ENCODE assay signal across 27 cellular contexts in the genomic region with DNA sequence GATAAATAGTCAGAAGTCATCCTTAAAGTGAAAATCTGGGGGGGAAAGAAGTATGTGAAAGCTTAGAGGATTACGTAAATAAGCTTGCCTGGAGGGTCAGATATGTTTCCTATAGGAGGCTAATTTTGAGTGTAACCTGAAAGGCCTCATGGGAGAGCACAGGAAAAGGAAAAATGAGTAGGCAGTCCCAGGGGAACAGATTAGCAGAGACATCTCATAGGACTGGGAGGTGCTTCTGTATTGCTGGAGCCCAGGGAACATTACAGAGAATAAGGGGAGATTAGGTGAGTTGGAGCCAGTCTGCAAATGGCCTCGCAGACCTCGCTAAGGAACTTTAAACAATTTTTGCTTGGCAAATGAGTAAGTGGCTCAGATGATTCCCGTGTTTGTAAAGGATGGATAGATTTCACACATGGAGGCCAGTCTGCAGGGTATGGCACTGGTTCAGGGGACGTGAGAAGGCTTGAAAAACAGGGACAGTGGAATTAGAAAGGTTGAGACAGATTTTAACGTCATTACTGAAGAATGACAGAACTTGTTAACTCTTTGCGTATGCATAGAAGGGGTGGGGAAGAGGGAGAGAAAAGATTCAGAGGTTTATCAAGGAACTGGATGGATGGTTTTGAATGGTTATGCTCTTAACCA.
DNase-seq lines count a peak whose midpoint lies in the region; ATAC-seq and TF ChIP-seq lines count a peak whose summit lies in the region.
"Had no signal": no experiment of that assay in that cellular context is flagged by ENCODE, and none has a peak within 500 bp of the region (broad histone marks: within the 10 kb centered on the region; RNA-seq: fewer than 3 reads in every experiment).

No MANE protein-coding gene starts in this region.

- ATAC-seq in GM21825 (IDR thresholded peaks at IDR 0.05; ENCODE audit: unreplicated experiment) (no peak), HG02970 (IDR thresholded peaks at IDR 0.05; ENCODE audit: low FRiP score, unreplicated experiment) (no peak)
- ATAC-seq: effector memory CD8-positive, alpha-beta T cell; gastrocnemius medialis; naive thymus-derived CD8-positive, alpha-beta T cell; Panc1 had no signal

- H3K9me2 ChIP-seq in GM23248 (ENCODE audit: insufficient read depth) = no peaks in the 10 kb centered on the region

- H4K20me1 ChIP-seq in GM23248 (ENCODE audit: insufficient read depth) = no peaks in the 10 kb centered on the region

- H3K4me1 ChIP-seq in GM23248 (ENCODE audit: insufficient read depth) = peaks cover 46% of the 10 kb centered on the region
- H3K4me1 ChIP-seq: gastrocnemius medialis, left ventricle myocardium inferior had no signal

- H3K36me3 ChIP-seq in GM23248 (ENCODE audit: low read depth) = peaks cover 8% of the 10 kb centered on the region; the same call in 1 of the 2 replicates
- H3K36me3 ChIP-seq: gastrocnemius medialis, left ventricle myocardium inferior had no signal

- no peak overlapping the region for H3K9ac ChIP-seq in GM23248

- POLR2A ChIA-PET in AG04450 (lab: Yijun Ruan, JAX) = no interaction called here

- H3K4me3 ChIP-seq in AG04450 (ENCODE audit: low read depth, low read length) (no peak overlapping the region), GM23248 (no peak overlapping the region), fibroblast of mammary gland (ENCODE audit: control insufficient read depth, low read depth, low read length) (no peak overlapping the region)
- H3K4me3 ChIP-seq: gastrocnemius medialis, left ventricle myocardium inferior had no signal

- H3K79me2 ChIP-seq in GM23248 (ENCODE audit: insufficient read depth) = peaks cover 25% of the 10 kb centered on the region; the same call in 1 of the 2 replicates

- TF ChIP-seq CTCF in AG04450 (IDR thresholded peaks at IDR 0.05; ENCODE audit: low read depth, low read length) = no peak
- no peak for TF ChIP-seq CTCF in fibroblast of mammary gland (conservative IDR thresholded peaks at IDR 0.05; ENCODE audit: control insufficient read depth, insufficient read depth, low read depth, low read length)

- H3F3A ChIP-seq in GM23248 (ENCODE audit: insufficient read depth) = peaks cover 51% of the 10 kb centered on the region

- DNase-seq in AG04450 (ENCODE audit: low read depth, low spot score) (no peak), GM23248 (peak; percentile 53), NCI-H69 (lab: John Stamatoyannopoulos, UW) (peak; percentile 43), fibroblast of mammary gland (ENCODE audit: low read depth) (peak; percentile 47), ecto neural progenitor cell (ENCODE audit: low spot score) (no peak), ACHN (no peak)
- DNase-seq: activated CD4-positive, alpha-beta memory T cell treated with anti-CD3 and anti-CD28 coated beads, Interleukin-2, amount 10 ng/mL, durations not matched to agents 7 days and 5 days; activated CD4-positive, CD25-positive, alpha-beta regulatory T cell treated with anti-CD3 and anti-CD28 coated beads, Interleukin-2, amount 50 U/mL, for 72 hours; activated effector memory CD4-positive, alpha-beta T cell treated with Interleukin-2 at 50 U/mL for 16 hours; activated naive CD8-positive, alpha-beta T cell treated with anti-CD3 and anti-CD28 coated beads, Interleukin-2, amount 10 ng/mL, durations not matched to agents 7 days and 5 days; activated T-cell treated with anti-CD3 and anti-CD28 coated beads for 4 hours; effector memory CD8-positive, alpha-beta T cell; gastrocnemius medialis; Karpas-422; left ventricle myocardium inferior; midbrain; naive thymus-derived CD8-positive, alpha-beta T cell; NCI-H1048; NCI-H1930; NCI-H446 treated with DMSO at 0.1 percent for 48 hours; occipital lobe; SHP77 treated with DMSO at 0.1 percent for 48 hours; small intestine; T-helper 1 cell had no signal

- CTCF ChIA-PET in AG04450 (lab: Charles Lee) = no interaction called here

- in situ Hi-C loops in GM23248 (cut with MboI) (no loop called here), ACHN (cut with HindIII; ENCODE audit: low pct_ligation_motif_present, low pct_unique_long_range_greater_than_20kb, low sequenced_read_pairs) (no loop called here)

- 93 to 96% methylated on average over 7 of the region's 7 CpGs for WGBS in GM23248 (ENCODE audit: low coverage in 1 of 2, low lambda C conversion rate in 2 of 2, missing lambda C conversion rate in 2 of 2), 2 experiments

- no peaks in the 10 kb centered on the region for H3K9me3 ChIP-seq in AG04450 (ENCODE audit: control insufficient read depth, insufficient read depth, low read length)
- no peaks in the 10 kb centered on the region for H3K9me3 ChIP-seq in GM23248 (ENCODE audit: low read depth)
- H3K9me3 ChIP-seq: gastrocnemius medialis, left ventricle myocardium inferior had no signal

- no peak overlapping the region for H2AFZ ChIP-seq in GM23248

- H3K27ac ChIP-seq in AG04450 (ENCODE audit: low read depth, low read length) (peak overlapping the region; percentile 39), GM23248 (no peak overlapping the region)
- H3K27ac ChIP-seq: gastrocnemius medialis, left ventricle myocardium inferior had no signal

- no peaks in the 10 kb centered on the region for H3K27me3 ChIP-seq in AG04450 (ENCODE audit: control insufficient read depth, insufficient read depth, low read length)
- no peaks in the 10 kb centered on the region for H3K27me3 ChIP-seq in GM23248 (replicated peaks; ENCODE audit: insufficient read depth)
- H3K27me3 ChIP-seq: gastrocnemius medialis had no signal

- H3K4me2 ChIP-seq in GM23248 (ENCODE audit: unreplicated experiment) = no peak overlapping the region

Comparison
In these comparisons a context has a peak if more than half of its experiments do, and no peak if none do; other contexts are left out.
1. DNase-seq: peak in GM23248 (single experiment), NCI-H69 (single experiment) and fibroblast of mammary gland (single experiment); none in AG04450 (single experiment), ecto neural progenitor cell (single experiment) and ACHN (single experiment).